ENCODE assay signal across 1 cellular context in the genomic region with DNA sequence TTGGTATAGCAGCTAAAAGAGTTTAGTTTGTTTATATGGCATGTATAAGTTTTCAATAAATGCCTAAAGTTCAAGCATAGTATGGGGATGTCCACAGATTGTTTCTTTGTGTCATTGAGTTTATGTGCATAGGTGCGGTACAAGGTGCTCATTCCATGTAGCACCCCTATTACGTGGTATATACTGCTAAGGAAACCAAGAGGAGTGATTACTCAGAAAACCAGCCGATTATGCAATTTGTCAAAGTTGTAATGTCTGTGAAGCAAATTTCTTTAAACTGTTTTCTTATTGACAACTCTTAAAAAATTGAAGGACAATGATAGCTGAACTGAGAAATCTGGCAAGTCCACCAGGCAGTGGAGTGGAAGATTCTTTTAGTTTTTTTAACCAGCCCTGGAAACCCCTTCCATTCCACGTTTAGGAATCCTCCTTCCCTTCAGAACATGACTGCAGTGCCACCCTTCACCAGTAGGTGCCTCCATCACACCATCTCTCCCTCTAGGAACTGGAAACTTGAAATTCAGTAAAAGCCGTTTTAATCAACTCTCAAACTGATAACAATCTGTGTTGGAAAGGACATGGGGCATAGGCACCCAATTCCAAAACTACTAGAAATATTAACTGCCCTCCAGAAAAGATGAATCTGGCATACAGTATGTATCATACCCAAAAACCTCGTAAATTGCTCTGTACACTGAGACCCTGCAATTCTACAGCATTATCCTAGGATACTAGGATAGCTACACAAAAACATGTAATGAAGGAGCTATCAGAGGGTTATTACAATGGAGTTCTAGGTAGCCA.
TF ChIP-seq lines count a peak whose summit lies in the region.

No MANE protein-coding gene starts in this region.

TF ChIP-seq in IMR-90, 13 proteins besides CTCF, POLR2A, EP300 and RAD21:
- TF ChIP-seq CEBPB (IDR thresholded peaks at IDR 0.05; ENCODE audit: low read depth, low read length) (peak; percentile 78), SMC3 (IDR thresholded peaks at IDR 0.05; ENCODE audit: low read depth, low read length) (peak; percentile 92), NFE2L2 (IDR thresholded peaks at IDR 0.05; ENCODE audit: low read depth, low read length) (no peak), FOS (IDR thresholded peaks at IDR 0.05; ENCODE audit: low read depth, low read length) (no peak), MAFK (IDR thresholded peaks at IDR 0.05; ENCODE audit: low read depth, low read length) (peak; percentile 76), RCOR1 (IDR thresholded peaks at IDR 0.05; ENCODE audit: insufficient replicate concordance, low read length) (no peak)
